7 cellular contexts compared by ENCODE assay signal in genomic region chr2:210445116-210445707, GRCh38. TPM values are rescaled to one million over a fixed set of nuclear protein-coding genes. Genes with fewer than 3 reads are reported as not detected.
DNase-seq lines count a peak whose midpoint lies in the region; ATAC-seq and TF ChIP-seq lines count a peak whose summit lies in the region.

No MANE protein-coding gene starts in this region.

- H3K4me3 ChIP-seq in GM12864 (ENCODE audit: low read depth, low read length) (no peak overlapping the region), OCI-LY1 (ENCODE audit: low read depth, low read length, poor library complexity, severe bottlenecking) (no peak overlapping the region), esophagus muscularis mucosa (no peak overlapping the region)

- DNase-seq in GM12864 (ENCODE audit: low read depth) (no peak), esophagus muscularis mucosa (ENCODE audit: extremely low spot score) (no peak), renal cortical epithelial cell (ENCODE audit: low read depth) (peak; percentile 47), activated gamma-delta T cell (lab: John Stamatoyannopoulos, UW) (no peak)

- H3K9me3 ChIP-seq in OCI-LY1 (ENCODE audit: low read length): no peaks in the 10 kb centered on the region
- H3K9me3 ChIP-seq in esophagus muscularis mucosa: peaks cover 0 to 8% (median 0%) of the 10 kb centered on the region in 4 donors

- H3K27me3 ChIP-seq in OCI-LY1 (ENCODE audit: insufficient read depth, low read length): no peaks in the 10 kb centered on the region
- no peaks in the 10 kb centered on the region for H3K27me3 ChIP-seq in esophagus muscularis mucosa

- WGBS in esophagus muscularis mucosa: 56% methylated on average over 3 of the region's 3 CpGs

- H3K79me2 ChIP-seq in OCI-LY1 (ENCODE audit: insufficient read depth, low read length): no peaks in the 10 kb centered on the region

- no peak for TF ChIP-seq EP300 in esophagus muscularis mucosa (IDR thresholded peaks at IDR 0.05)

- H4K20me1 ChIP-seq in OCI-LY1 (ENCODE audit: insufficient read depth, low read length): no peaks in the 10 kb centered on the region

- no peak overlapping the region for H3K4me2 ChIP-seq in OCI-LY1 (ENCODE audit: low read length)

- TF ChIP-seq CTCF in GM12864 (IDR thresholded peaks at IDR 0.05; ENCODE audit: low read depth, low read length, missing control alignments) (peak; percentile 43), OCI-LY1 (IDR thresholded peaks at IDR 0.05; ENCODE audit: low read length) (peak; percentile 65), esophagus muscularis mucosa (IDR thresholded peaks at IDR 0.05) (peak; percentile 52 to 72 (median 62))

- no peak overlapping the region for H2AFZ ChIP-seq in OCI-LY1 (ENCODE audit: low read length)

- TF ChIP-seq POLR2A in esophagus muscularis mucosa (IDR thresholded peaks at IDR 0.05; ENCODE audit: low read depth): no peak

- intact Hi-C loops in esophagus muscularis mucosa (cut with DNase I): no loop called here

- H3K36me3 ChIP-seq in OCI-LY1 (ENCODE audit: insufficient read depth, low read length) (no peaks in the 10 kb centered on the region; the same call in 1 of the 2 replicates), esophagus muscularis mucosa (peaks cover 3 to 19% (median 8%) of the 10 kb centered on the region in 4 donors)

- no peak overlapping the region for H3K9ac ChIP-seq in OCI-LY1 (ENCODE audit: low read length)

- H3K27ac ChIP-seq in OCI-LY1 (ENCODE audit: low read depth, low read length, poor library complexity, severe bottlenecking): no peak overlapping the region
- no peak overlapping the region for H3K27ac ChIP-seq in esophagus muscularis mucosa (replicated peaks in 1 of 4)

- H3K4me1 ChIP-seq in OCI-LY1 (ENCODE audit: insufficient read depth, low read length, severe bottlenecking): no peaks in the 10 kb centered on the region
- H3K4me1 ChIP-seq in esophagus muscularis mucosa: no peaks in the 10 kb centered on the region

- peak; percentile 45 for ATAC-seq in HG02884 (IDR thresholded peaks at IDR 0.05; ENCODE audit: unreplicated experiment)
- no peak for ATAC-seq in GM19463 (IDR thresholded peaks at IDR 0.05; ENCODE audit: unreplicated experiment)

- H3F3A ChIP-seq in OCI-LY1 (ENCODE audit: insufficient read depth, low read length): no peaks in the 10 kb centered on the region

- no peaks in the 10 kb centered on the region for H3K9me2 ChIP-seq in OCI-LY1 (ENCODE audit: low read depth, low read length)

RNA-seq across cellular contexts. Expression of gene LANCL1, which starts 31.3 kb away (rescaled TPM):
- 10 to 100 TPM; 27.4 to 29.9 (median 27.8) TPM for total RNA-seq in esophagus muscularis mucosa
- 39.9 and 95.0 TPM in 2 replicates for total RNA-seq in renal cortical epithelial cell
